In genomic region chr12:130167537-130167936, GRCh38 we compare ENCODE assay signal across 26 cellular contexts. TPM values are rescaled to one million over a fixed set of nuclear protein-coding genes. Genes with fewer than 3 reads are reported as not detected.
DNase-seq lines count a peak whose midpoint lies in the region; ATAC-seq, FAIRE-seq and TF ChIP-seq lines count a peak whose summit lies in the region.
"Had no signal": no experiment of that assay in that cellular context is flagged by ENCODE, and none has a peak within 500 bp of the region (broad histone marks: within the 10 kb centered on the region; RNA-seq: fewer than 3 reads in every experiment).

No MANE protein-coding gene starts in this region.

- intact Hi-C loops in HepG2 (cut with micrococcal nuclease; ENCODE audit: unreplicated experiment) (no loop called here), right lobe of liver (cut with DNase I) (no loop called here), K562 (cut with micrococcal nuclease) (no loop called here)

- H3K4me2 ChIP-seq in HepG2 (ENCODE audit: low read depth, low read length) (no peak overlapping the region), K562 (ENCODE audit: insufficient read depth, low read length) (no peak overlapping the region)
- H3K4me2 ChIP-seq: A549, BLaER1 had no signal

- TF ChIP-seq EP300 in HepG2 (IDR thresholded peaks at IDR 0.05; ENCODE audit: low read depth in 2 of 2, low read length in 2 of 2) = no peak
- TF ChIP-seq EP300 in HepG2 (CRISPR knock-in tag; IDR thresholded peaks at IDR 0.05; ENCODE audit: borderline replicate concordance) = no peak
- TF ChIP-seq EP300 in K562 (IDR thresholded peaks at IDR 0.05; ENCODE audit: low read length) = no peak

- no peaks in the 10 kb centered on the region for H3K9me1 ChIP-seq in K562 (ENCODE audit: control insufficient read depth, insufficient read depth, low read length)

- WGBS in HepG2 (ENCODE audit: low lambda C conversion rate) = 0% methylated on average over 1 of the region's 1 CpG
- 11% methylated on average over 1 of the region's 1 CpG for WGBS in right lobe of liver (ENCODE audit: insufficient coverage, low coverage, low lambda C conversion rate, missing lambda C conversion rate)
- WGBS in K562 (ENCODE audit: insufficient coverage, low coverage, missing lambda C conversion rate) = 14% methylated on average over 1 of the region's 1 CpG

- no peaks in the 10 kb centered on the region for H3K4me1 ChIP-seq in HepG2 (ENCODE audit: insufficient read depth, low read length)
- H3K4me1 ChIP-seq in right lobe of liver = peaks cover 0 to under 1% (median 0%) of the 10 kb centered on the region in 4 donors
- no peaks in the 10 kb centered on the region for H3K4me1 ChIP-seq in K562 (replicated peaks in 1 of 2; ENCODE audit: control insufficient read depth in 2 of 2, insufficient read depth in 2 of 2, low read length in 2 of 2)
- H3K4me1 ChIP-seq: A549, BE2C had no signal

- H3K27me3 ChIP-seq in HepG2 (ENCODE audit: control insufficient read depth in 1 of 2, insufficient read depth in 2 of 2, low read length in 2 of 2) (peaks cover 0 to 11% of the 10 kb centered on the region in 2 experiments; a peak in 3 of 5 replicates), right lobe of liver (no peaks in the 10 kb centered on the region), K562 (ENCODE audit: control insufficient read depth in 2 of 2, insufficient read depth in 2 of 2, low read length in 2 of 2) (no peaks in the 10 kb centered on the region; a peak in 1 of 5 replicates)

- H3K79me2 ChIP-seq in HepG2 (ENCODE audit: insufficient read depth, low read length) = no peaks in the 10 kb centered on the region
- no peaks in the 10 kb centered on the region for H3K79me2 ChIP-seq in K562 (ENCODE audit: control insufficient read depth, insufficient read depth, low read length)

- H3K9ac ChIP-seq in HepG2 (ENCODE audit: insufficient read depth, low read depth, low read length) = no peak overlapping the region
- H3K9ac ChIP-seq in K562 (ENCODE audit: insufficient read depth in 1 of 2, low read depth in 2 of 2, low read length in 2 of 2) = no peak overlapping the region
- H3K9ac ChIP-seq: BLaER1 had no signal

- ATAC-seq in HepG2 (no peak), right lobe of liver (no peak), K562 (no peak), HG02798 (IDR thresholded peaks at IDR 0.05; ENCODE audit: poor library complexity, unreplicated experiment) (no peak)
- ATAC-seq: A549 had no signal

- H3K36me3 ChIP-seq in HepG2 (replicated peaks in 1 of 2; ENCODE audit: control insufficient read depth in 1 of 2, insufficient read depth in 2 of 2, low read length in 2 of 2) (no peaks in the 10 kb centered on the region), right lobe of liver (no peaks in the 10 kb centered on the region), K562 (ENCODE audit: control insufficient read depth, insufficient read depth, low read length) (no peaks in the 10 kb centered on the region)
- H3K36me3 ChIP-seq: BE2C, BLaER1 had no signal

- BruUV-seq in HepG2 (replicated peaks; lab: Mats Ljungman, UMichigan) = no TSS peak
- BruUV-seq in K562 (replicated peaks; lab: Mats Ljungman, UMichigan) = no TSS peak

- POLR2A ChIA-PET in HepG2 (lab: Yijun Ruan, JAX) (no interaction called here), K562 (lab: Yijun Ruan, JAX) (no interaction called here)

- H3K4me3 ChIP-seq in HepG2 (replicated peaks in 1 of 3; ENCODE audit: insufficient read depth in 1 of 3, low read depth in 2 of 3, low read length in 3 of 3) (no peak overlapping the region), right lobe of liver (no peak overlapping the region), K562 (no peak overlapping the region)
- H3K4me3 ChIP-seq: A549, BLaER1 had no signal

- TF ChIP-seq CTCF in HepG2 (CRISPR knock-in tag; IDR thresholded peaks at IDR 0.05) (no peak), right lobe of liver (IDR thresholded peaks at IDR 0.05) (no peak), K562 (IDR thresholded peaks at IDR 0.05 in 2 of 3, conservative IDR thresholded peaks at IDR 0.05 in 1 of 3; ENCODE audit: insufficient read depth in 2 of 3, low read depth in 1 of 3, low read length in 3 of 3) (no peak)

- H3K27ac ChIP-seq in HepG2 (ENCODE audit: extremely low read length, insufficient read depth, low read length) (no peak overlapping the region), right lobe of liver (no peak overlapping the region), K562 (ENCODE audit: extremely low read depth, low read depth, low read length) (no peak overlapping the region)
- H3K27ac ChIP-seq: 22Rv1, A549, BLaER1 had no signal

- no peak for TF ChIP-seq POLR2A in HepG2 (IDR thresholded peaks at IDR 0.05; ENCODE audit: insufficient read depth in 1 of 2, low read depth in 2 of 2, low read length in 2 of 2)
- no peak for TF ChIP-seq POLR2A in right lobe of liver (IDR thresholded peaks at IDR 0.05)
- no peak for TF ChIP-seq POLR2A in K562 (conservative IDR thresholded peaks at IDR 0.05)

- CTCF ChIA-PET in HepG2 (lab: Yijun Ruan, JAX; ENCODE audit: low intra/inter-chr PET ratio, low total read pairs) = no interaction called here
- CTCF ChIA-PET in K562 (lab: Yijun Ruan, JAX; ENCODE audit: low intra/inter-chr PET ratio) = no interaction called here

- H4K20me1 ChIP-seq in HepG2 (ENCODE audit: insufficient read depth, low read length) (no peaks in the 10 kb centered on the region), K562 (replicated peaks; ENCODE audit: control insufficient read depth, insufficient read depth, low read length) (no peaks in the 10 kb centered on the region)

- H3K9me3 ChIP-seq in HepG2 (ENCODE audit: low read length) = no peaks in the 10 kb centered on the region
- H3K9me3 ChIP-seq in right lobe of liver = no peaks in the 10 kb centered on the region
- no peaks in the 10 kb centered on the region for H3K9me3 ChIP-seq in K562 (replicated peaks; ENCODE audit: control insufficient read depth, insufficient read depth, low read depth, low read length)
- H3K9me3 ChIP-seq: A549, BE2C had no signal

- in situ Hi-C loops in HepG2 (cut with HindIII; ENCODE audit: extremely low pct_ligation_motif_present, low pct_unique_long_range_greater_than_20kb) = no loop called here
- in situ Hi-C loops in K562 (cut with MboI) = no loop called here
- in situ Hi-C loops in G401 (cut with HindIII; ENCODE audit: low sequenced_read_pairs) = no loop called here

- FAIRE-seq in HepG2 (lab: Jason Lieb, UNC) = no peak
- no peak for FAIRE-seq in K562 (lab: Jason Lieb, UNC)
- FAIRE-seq: A549, G401.6, GM12891, GM19239 had no signal

- TF ChIP-seq RAD21 in HepG2 (CRISPR knock-in tag; IDR thresholded peaks at IDR 0.05) (no peak), K562 (CRISPR knock-in tag; conservative IDR thresholded peaks at IDR 0.05 in 1 of 2, IDR thresholded peaks at IDR 0.05 in 1 of 2) (no peak)

- H2AFZ ChIP-seq in HepG2 (ENCODE audit: low read length) (no peak overlapping the region), K562 (ENCODE audit: low read depth, low read length) (no peak overlapping the region)

- DNase-seq in HepG2 (ENCODE audit: low spot score) (no peak), right lobe of liver (no peak), K562 (ENCODE audit: extremely low read depth in 1 of 4, low spot score in 3 of 4) (no peak), G401 (ENCODE audit: low spot score) (no peak)
- DNase-seq: BE2C; C1 segment of cervical spinal cord; CD4-positive, alpha-beta memory T cell; CD4-positive, CD25-positive, alpha-beta regulatory T cell; CD8-positive, alpha-beta memory T cell; COR-L47; DMS 273 treated with DMSO at 0.1 percent for 48 hours; DMS153; DMS53; DMS79; DND-41; EL; GF-D8 had no signal

RNA-seq across cellular contexts. Expression of gene FZD10, which starts 5.3 kb away (rescaled TPM):
- total RNA-seq in HepG2 (2016; rRNA removed; fragmentation: Illumina TruSeq; extraction: Trizol) (not detected in 2 replicates), right lobe of liver (not detected), K562 (2014; rRNA removed) (not detected in 2 replicates), K562 (2014; rRNA removed; fragmentation: Illumina TruSeq; extraction: Trizol) (not detected in 2 replicates), K562 (2015; rRNA removed; fragmentation: Illumina TruSeq; extraction: Trizol) (not detected in 2 replicates), K562 (2021) (not detected in 2 replicates)
- total RNA-seq in HepG2 (2016; cell fraction: cytosol; rRNA removed; fragmentation: Illumina TruSeq; extraction: Trizol; ENCODE audit: low read depth) = not detected in 2 replicates
- total RNA-seq in HepG2 (2016; cell fraction: insoluble cytoplasmic fraction; rRNA removed; fragmentation: Illumina TruSeq; extraction: Trizol) = not detected in 2 replicates
- not detected in 2 replicates for total RNA-seq in HepG2 (2016; cell fraction: membrane; rRNA removed; fragmentation: Illumina TruSeq; extraction: Trizol)
- not detected in 2 replicates for total RNA-seq in HepG2 (2016; cell fraction: nucleus; rRNA removed; fragmentation: Illumina TruSeq; extraction: Trizol)
- polyA plus RNA-seq in HepG2 (2011; rRNA removed) (not detected in 2 replicates), K562 (2011; rRNA removed) (not detected in 2 replicates), K562 (2014; fragmentation: Illumina TruSeq; extraction: Trizol) (not detected in 2 replicates), K562 (2014; fragmentation: Nextera tagmentation; extraction: Ambion mirVana) (not detected), K562 (2014; rRNA removed) (not detected in 2 replicates)
- polyA plus RNA-seq in HepG2 (2011; cell fraction: cytosol; rRNA removed) = not detected in 2 replicates
- not detected in 2 replicates for polyA plus RNA-seq in HepG2 (2011; cell fraction: nucleus; rRNA removed)
- polyA plus RNA-seq in HepG2 (2012) = not detected in 2 replicates
- polyA plus RNA-seq in HepG2 (2016; cell fraction: cytosol; fragmentation: Illumina TruSeq; extraction: Trizol; ENCODE audit: low read depth) = not detected in 2 replicates
- not detected in 2 replicates for polyA plus RNA-seq in HepG2 (2016; cell fraction: insoluble cytoplasmic fraction; fragmentation: Illumina TruSeq; extraction: Trizol; ENCODE audit: low read depth)
- polyA plus RNA-seq in HepG2 (2016; cell fraction: membrane; fragmentation: Illumina TruSeq; extraction: Trizol; ENCODE audit: low read depth) = not detected in 2 replicates
- not detected in 2 replicates for polyA plus RNA-seq in HepG2 (2016; cell fraction: nucleus; fragmentation: Illumina TruSeq; extraction: Trizol; ENCODE audit: insufficient read depth, low read depth)
- 16.3 TPM in 1 of 2 replicates, not detected in the other for polyA minus RNA-seq in HepG2 (2011; rRNA and poly(A)+ RNA removed; ENCODE audit: low replicate concordance)
- 0.18 and 0.20 TPM in 2 replicates for polyA minus RNA-seq in HepG2 (2011; cell fraction: cytosol; rRNA and poly(A)+ RNA removed)
- 0.39 TPM in 1 of 2 replicates, not detected in the other for polyA minus RNA-seq in HepG2 (2011; cell fraction: nucleus; rRNA and poly(A)+ RNA removed)
- not detected in 2 replicates for total RNA-seq in K562 (2011; cell fraction: chromatin; rRNA removed; ENCODE audit: low replicate concordance)
- total RNA-seq in K562 (2011; cell fraction: nucleolus; rRNA removed) = not detected in 2 replicates
- total RNA-seq in K562 (2011; cell fraction: nucleoplasm; rRNA removed) = not detected in 2 replicates
- polyA plus RNA-seq in K562 (2011; cell fraction: cytosol; rRNA removed) = not detected in 2 replicates
- polyA plus RNA-seq in K562 (2011; cell fraction: nucleus; rRNA removed) = not detected in 2 replicates
- not detected in 2 replicates for polyA plus RNA-seq in K562 (2012)
- not detected in 2 replicates for polyA minus RNA-seq in K562 (2011; rRNA and poly(A)+ RNA removed)
- 0.29 and 1.8 TPM in 2 replicates for polyA minus RNA-seq in K562 (2011; cell fraction: cytosol; rRNA and poly(A)+ RNA removed)
- 0.13 TPM in 1 of 2 replicates, not detected in the other for polyA minus RNA-seq in K562 (2011; cell fraction: nucleus; rRNA and poly(A)+ RNA removed)
- not detected in 2 replicates for total RNA-seq in G401 (2014; rRNA removed; shearing (Covaris generic))
- total RNA-seq: A172; CD4-positive, alpha-beta memory T cell; CD4-positive, CD25-positive, alpha-beta regulatory T cell; CD8-positive, alpha-beta memory T cell had no signal
- polyA plus RNA-seq: A549; CD14-positive monocyte; CD4-positive, alpha-beta memory T cell; CD4-positive, CD25-positive, alpha-beta regulatory T cell; CD8-positive, alpha-beta memory T cell had no signal

Comparison
In these comparisons a context has a peak if more than half of its experiments do, and no peak if none do; other contexts are left out.
1. Of the 241 proteins assayed by ChIP-seq in both HepG2 and K562: peak only in HepG2: none; only in K562: ZNF512; in both: none; in neither: 239; mixed calls (peak in some experiments, not most) for 1.